17 cellular contexts compared by ENCODE assay signal in the genomic region with DNA sequence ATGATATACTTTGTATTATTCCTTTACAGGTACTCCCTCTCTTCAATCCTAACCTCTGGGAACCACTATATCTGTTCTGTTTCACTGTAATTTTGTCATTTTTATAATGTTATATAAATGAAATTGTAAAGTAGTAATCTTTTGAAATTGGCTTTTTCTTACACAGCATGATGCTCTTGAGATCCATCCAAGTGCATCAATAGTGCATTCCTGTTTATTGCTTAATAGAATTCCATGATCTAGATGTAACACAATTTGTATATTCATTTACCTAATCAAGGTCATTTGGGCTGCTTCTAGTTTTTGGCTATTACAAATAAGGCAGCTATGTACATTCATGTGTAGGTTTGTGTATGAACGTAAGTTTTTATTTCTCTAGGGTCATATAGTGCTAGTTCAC.
DNase-seq lines count a peak whose midpoint lies in the region; ATAC-seq and TF ChIP-seq lines count a peak whose summit lies in the region.
"Had no signal": no experiment of that assay in that cellular context is flagged by ENCODE, and none has a peak within 500 bp of the region (broad histone marks: within the 10 kb centered on the region; RNA-seq: fewer than 3 reads in every experiment).

No MANE protein-coding gene starts in this region.

- ATAC-seq in HG03280 (IDR thresholded peaks at IDR 0.05; ENCODE audit: unreplicated experiment) (no peak), HG03159 (IDR thresholded peaks at IDR 0.05; ENCODE audit: unreplicated experiment) (no peak)
- ATAC-seq: A549 had no signal

- no peaks in the 10 kb centered on the region for H4K20me1 ChIP-seq in GM23248 (ENCODE audit: insufficient read depth)
- H4K20me1 ChIP-seq: BLaER1 had no signal

- no peaks in the 10 kb centered on the region for H3K27me3 ChIP-seq in GM23248 (replicated peaks; ENCODE audit: insufficient read depth)
- H3K27me3 ChIP-seq in adipocyte (replicated peaks; ENCODE audit: control insufficient read depth, insufficient read depth, low read length): peaks cover 7% of the 10 kb centered on the region
- H3K27me3 ChIP-seq: BLaER1 had no signal

- H3K9ac ChIP-seq in GM23248 (no peak overlapping the region), adipocyte (ENCODE audit: low read length) (no peak overlapping the region)
- H3K9ac ChIP-seq: BLaER1 had no signal

- H3K4me3 ChIP-seq in GM23248 (no peak overlapping the region), adipocyte (ENCODE audit: low read length) (no peak overlapping the region), fibroblast of mammary gland (ENCODE audit: control insufficient read depth, low read depth, low read length) (no peak overlapping the region)
- H3K4me3 ChIP-seq: A549, BLaER1, HAP-1 had no signal

- 67 to 71% methylated on average over 1 of the region's 1 CpG for WGBS in GM23248 (ENCODE audit: low coverage in 1 of 2, low lambda C conversion rate in 2 of 2, missing lambda C conversion rate in 2 of 2), 2 experiments

- no peak overlapping the region for H2AFZ ChIP-seq in GM23248

- H3K4me1 ChIP-seq in GM23248 (ENCODE audit: insufficient read depth) (peaks cover 16% of the 10 kb centered on the region), adipocyte (ENCODE audit: control insufficient read depth, insufficient read depth, low read length) (no peaks in the 10 kb centered on the region)
- H3K4me1 ChIP-seq: A549, BLaER1, Caco-2, HAP-1 had no signal

- H3K9me2 ChIP-seq in GM23248 (ENCODE audit: insufficient read depth): no peaks in the 10 kb centered on the region

- peak; percentile 59 for DNase-seq in GM23248
- DNase-seq in adipocyte (ENCODE audit: low read depth): peak; percentile 64
- DNase-seq in fibroblast of mammary gland (ENCODE audit: low read depth): peak; percentile 18
- DNase-seq in iris pigment epithelial cell (ENCODE audit: low read depth): peak; percentile 14
- DNase-seq in NCI-H526 (lab: John Stamatoyannopoulos, UW): no peak
- no peak for DNase-seq in RKO (ENCODE audit: low spot score)
- DNase-seq: AML-193, Caco-2, DND-41, GDM1, GOT3, KG1 had no signal

- no peaks in the 10 kb centered on the region for H3K79me2 ChIP-seq in GM23248 (ENCODE audit: insufficient read depth)

- no peak overlapping the region for H3K4me2 ChIP-seq in GM23248 (ENCODE audit: unreplicated experiment)
- H3K4me2 ChIP-seq: A549, BLaER1 had no signal

- in situ Hi-C loops in GM23248 (cut with MboI): no loop called here

- TF ChIP-seq CTCF in fibroblast of mammary gland (conservative IDR thresholded peaks at IDR 0.05; ENCODE audit: control insufficient read depth, insufficient read depth, low read depth, low read length): no peak

- H3K27ac ChIP-seq in GM23248: no peak overlapping the region
- H3K27ac ChIP-seq: A549, BLaER1 had no signal

- H3F3A ChIP-seq in GM23248 (ENCODE audit: insufficient read depth): peaks cover 6% of the 10 kb centered on the region; the same call in 1 of the 2 replicates

- H3K9me3 ChIP-seq in GM23248 (ENCODE audit: low read depth) (no peaks in the 10 kb centered on the region), adipocyte (ENCODE audit: control insufficient read depth, low read length) (no peaks in the 10 kb centered on the region)
- H3K9me3 ChIP-seq: A549, Caco-2, HAP-1 had no signal

- H3K36me3 ChIP-seq in GM23248 (ENCODE audit: low read depth): no peaks in the 10 kb centered on the region
- H3K36me3 ChIP-seq in adipocyte (ENCODE audit: control insufficient read depth, insufficient read depth, low read length, severe bottlenecking): no peaks in the 10 kb centered on the region
- H3K36me3 ChIP-seq: HAP-1 had no signal

Comparison
In these comparisons a context has a peak if more than half of its experiments do, and no peak if none do; other contexts are left out.
1. DNase-seq: peak in GM23248 (single experiment), adipocyte (single experiment), fibroblast of mammary gland (single experiment) and iris pigment epithelial cell (single experiment); none in NCI-H526 (0 of 2) and RKO (single experiment).